ENCODE assay signal across 1 cellular context in the genomic region with DNA sequence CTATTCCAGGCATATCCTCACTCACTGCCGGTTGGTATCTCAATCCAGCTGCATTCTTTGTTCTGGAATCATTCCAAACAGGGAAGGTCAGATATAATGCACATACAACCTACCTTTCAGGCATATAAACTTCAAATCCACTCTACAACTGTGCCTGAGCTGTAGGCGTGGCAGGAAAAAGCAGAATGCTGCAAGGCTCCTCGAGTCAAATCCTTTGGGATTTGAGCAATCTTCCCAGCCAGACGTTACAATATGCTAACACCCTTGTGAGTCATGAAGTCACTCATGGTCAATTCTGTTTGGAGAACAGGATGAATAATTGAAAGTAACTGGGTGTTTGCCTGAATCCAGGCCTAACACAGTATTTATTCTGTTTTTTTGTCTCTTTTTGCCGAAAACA.
TF ChIP-seq lines count a peak whose summit lies in the region.

No MANE protein-coding gene starts in this region.

TF ChIP-seq in H1, 55 proteins besides CTCF, POLR2A, EP300 and RAD21 (continued from another document):
- TF ChIP-seq, protein P1, sequence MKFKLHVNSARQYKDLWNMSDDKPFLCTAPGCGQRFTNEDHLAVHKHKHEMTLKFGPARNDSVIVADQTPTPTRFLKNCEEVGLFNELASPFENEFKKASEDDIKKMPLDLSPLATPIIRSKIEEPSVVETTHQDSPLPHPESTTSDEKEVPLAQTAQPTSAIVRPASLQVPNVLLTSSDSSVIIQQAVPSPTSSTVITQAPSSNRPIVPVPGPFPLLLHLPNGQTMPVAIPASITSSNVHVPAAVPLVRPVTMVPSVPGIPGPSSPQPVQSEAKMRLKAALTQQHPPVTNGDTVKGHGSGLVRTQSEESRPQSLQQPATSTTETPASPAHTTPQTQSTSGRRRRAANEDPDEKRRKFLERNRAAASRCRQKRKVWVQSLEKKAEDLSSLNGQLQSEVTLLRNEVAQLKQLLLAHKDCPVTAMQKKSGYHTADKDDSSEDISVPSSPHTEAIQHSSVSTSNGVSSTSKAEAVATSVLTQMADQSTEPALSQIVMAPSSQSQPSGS (IDR thresholded peaks at IDR 0.05; ENCODE audit: low read length), result no peak
- TF ChIP-seq TCF12 (IDR thresholded peaks at IDR 0.05; ENCODE audit: low read depth, low read length), result no peak
- TF ChIP-seq FOSL1 (IDR thresholded peaks at IDR 0.05; ENCODE audit: insufficient read depth, low read depth, low read length), result no peak
- no peak for TF ChIP-seq ASH2L (IDR thresholded peaks at IDR 0.05; ENCODE audit: low read length)
- no peak for TF ChIP-seq BRCA1 (IDR thresholded peaks at IDR 0.05; ENCODE audit: low read depth, low read length)
- no peak for TF ChIP-seq JUN (IDR thresholded peaks at IDR 0.05; ENCODE audit: low read depth, low read length)
- TF ChIP-seq BACH1 (IDR thresholded peaks at IDR 0.05; ENCODE audit: low read length), result no peak
- no peak for TF ChIP-seq CHD1 (IDR thresholded peaks at IDR 0.05; ENCODE audit: low read depth, low read length)
TF ChIP-seq in H1: peak in this region for 0.
